11 cellular contexts compared by ENCODE assay signal in genomic region chr1:22048351-22049192, GRCh38. TPM values are rescaled to one million over a fixed set of nuclear protein-coding genes. Genes with fewer than 3 reads are reported as not detected.
A peak's percentile ranks its signal among the peaks of the same experiment; 100 is the strongest.
DNase-seq lines count a peak whose midpoint lies in the region; ATAC-seq, FAIRE-seq and TF ChIP-seq lines count a peak whose summit lies in the region.
"Had no signal": no experiment of that assay in that cellular context is flagged by ENCODE, and none has a peak within 500 bp of the region (broad histone marks: within the 10 kb centered on the region; RNA-seq: fewer than 3 reads in every experiment).

No MANE protein-coding gene starts in this region.

- no peak for FAIRE-seq in pancreas (lab: Jason Lieb, UNC)

- no peaks in the 10 kb centered on the region for H3K9me3 ChIP-seq in OCI-LY3 (ENCODE audit: insufficient read depth, low read length)
- H3K9me3 ChIP-seq in pancreas: no peaks in the 10 kb centered on the region

- no peak overlapping the region for H3K9ac ChIP-seq in OCI-LY3 (ENCODE audit: low read length)

- peaks cover 4% of the 10 kb centered on the region for H4K20me1 ChIP-seq in OCI-LY3 (ENCODE audit: insufficient read depth, low read length)

- peaks cover 12% of the 10 kb centered on the region for H3K4me1 ChIP-seq in OCI-LY3 (ENCODE audit: low read length)
- no peaks in the 10 kb centered on the region for H3K4me1 ChIP-seq in pancreas

- DNase-seq in DMS79 treated with DMSO at 0.1 percent for 48 hours (lab: John Stamatoyannopoulos, UW): peak; percentile 16
- DNase-seq in DMS79 (lab: John Stamatoyannopoulos, UW): no peak
- peak; percentile 44 to 59 for DNase-seq in cardiac fibroblast (ENCODE audit: low read depth in 2 of 2)
- DNase-seq in stimulated activated CD4-positive, alpha-beta T cell treated with anti-CD3 and anti-CD28 coated beads, Interleukin-1b, Interleukin-23, amount 100 ng/mL, for 48 hours: peak; percentile 67
- no peak for DNase-seq in NCI-H2107 treated with DMSO at 0.1 percent for 48 hours (lab: John Stamatoyannopoulos, UW; ENCODE audit: unreplicated experiment)
- no peak for DNase-seq in cerebellum (ENCODE audit: low spot score)
- DNase-seq in pancreas: no peak

- no peak for ATAC-seq in pancreas

- 69 to 77% methylated on average over 8 of the region's 8 CpGs for WGBS in pancreas, 2 donors

- H3K36me3 ChIP-seq in OCI-LY3 (replicated peaks; ENCODE audit: low read depth, low read length) (peaks cover 1% of the 10 kb centered on the region), pancreas (no peaks in the 10 kb centered on the region)

- no peaks in the 10 kb centered on the region for H3K27me3 ChIP-seq in OCI-LY3 (ENCODE audit: low read depth, low read length)
- H3K27me3 ChIP-seq in pancreas: no peaks in the 10 kb centered on the region

- peak overlapping the region; percentile 39; the same call in 1 of the 2 replicates for H2AFZ ChIP-seq in OCI-LY3 (ENCODE audit: low read depth, low read length)

- H3K4me3 ChIP-seq in OCI-LY3 (ENCODE audit: low read length) (0 out of 2 replicates have a peak overlapping the region, but pooled peaks have one; percentile 2), cardiac fibroblast (replicated peaks in 1 of 2; ENCODE audit: low read depth in 2 of 2, low read length in 2 of 2) (no peak overlapping the region), pancreas (no peak overlapping the region)

- no peak for TF ChIP-seq CTCF in OCI-LY3 (IDR thresholded peaks at IDR 0.05; ENCODE audit: low read depth, low read length)
- TF ChIP-seq CTCF in cardiac fibroblast (IDR thresholded peaks at IDR 0.05; ENCODE audit: low read depth, low read length): no peak
- TF ChIP-seq CTCF in pancreas (IDR thresholded peaks at IDR 0.05): no peak

- intact Hi-C loops in pancreas (cut with DNase I): no loop called here

- H3K79me2 ChIP-seq in OCI-LY3 (ENCODE audit: low read length): peaks cover 11% of the 10 kb centered on the region

- peak overlapping the region; percentile 45 for H3K4me2 ChIP-seq in OCI-LY3 (ENCODE audit: low read length)

- no peak overlapping the region for H3K27ac ChIP-seq in OCI-LY3 (ENCODE audit: low read length)
- H3K27ac ChIP-seq in pancreas: no peak overlapping the region
- H3K27ac ChIP-seq: 22Rv1, HL-60 had no signal

RNA-seq across cellular contexts. Expression of gene CDC42, which starts 3.9 kb away (rescaled TPM):
- 251 TPM for total RNA-seq in cerebellum
- total RNA-seq in pancreas: 100 to 1,000 TPM in 2 of 6 donors, 10 to 100 TPM in 4; 43.0 to 128 (median 63.4) TPM
- polyA plus RNA-seq in pancreas: 10 to 100 TPM; 36.6 to 80.5 TPM

RNA-seq across cellular contexts. Expression of gene CELA3A, which starts 47.1 kb away (rescaled TPM):
- total RNA-seq in cerebellum (not detected), pancreas (over 10,000 TPM; 17,183 to 55,024 (median 35,269) TPM)
- polyA plus RNA-seq in pancreas: over 10,000 TPM; 21,682 to 31,636 TPM
- total RNA-seq: kidney epithelial cell had no signal

Comparison
In these comparisons a context has a peak if more than half of its experiments do, and no peak if none do; other contexts are left out.
1. DNase-seq: peak in DMS79 treated with DMSO at 0.1 percent for 48 hours (single experiment), cardiac fibroblast (2 of 2) and stimulated activated CD4-positive, alpha-beta T cell treated with anti-CD3 and anti-CD28 coated beads, Interleukin-1b, Interleukin-23, amount 100 ng/mL, for 48 hours (single experiment); none in DMS79 (single experiment), NCI-H2107 treated with DMSO at 0.1 percent for 48 hours (single experiment), cerebellum (single experiment) and pancreas (0 of 6).
2. RNA of gene CELA3A, which starts 47.1 kb away (total RNA-seq): 17,183 to 55,024 TPM in pancreas; not detected in cerebellum (single experiment); every median in the first group is over 1,000 times any median in the second.